ENCODE assay signal across 2 cellular contexts in the genomic region with DNA sequence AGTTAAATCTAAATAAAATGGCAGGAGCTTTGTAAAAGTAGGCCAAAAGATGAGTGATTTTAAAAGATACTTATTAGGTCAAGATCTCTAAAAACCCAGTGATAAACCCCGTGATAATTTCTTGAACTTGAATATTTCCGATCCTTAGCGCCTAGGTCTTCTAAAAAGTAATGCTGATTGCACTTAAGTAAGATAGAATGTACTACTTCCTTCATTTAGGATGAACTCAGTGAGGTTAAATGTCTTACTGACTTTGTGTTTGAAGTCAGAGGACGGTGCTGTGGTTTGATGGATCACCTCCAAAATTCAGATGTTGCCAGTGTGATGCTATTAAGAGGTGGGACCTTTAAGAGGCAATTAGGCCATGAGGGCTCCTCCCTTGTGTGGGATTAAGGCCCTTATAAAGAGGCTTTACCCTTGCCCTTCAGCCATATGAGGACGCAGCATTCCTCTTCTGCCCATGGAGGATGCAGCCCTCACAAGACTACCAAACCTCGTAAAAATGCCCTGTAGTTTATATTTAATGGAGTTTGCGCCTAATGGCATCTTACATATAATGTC.
TF ChIP-seq lines count a peak whose summit lies in the region.

No MANE protein-coding gene starts in this region.

TF ChIP-seq in GM23338, 12 proteins besides CTCF, POLR2A, EP300 and RAD21:
- no peak for TF ChIP-seq ZNF462 (CRISPR knock-in tag; IDR thresholded peaks at IDR 0.05)
- no peak for TF ChIP-seq CREB1 (CRISPR knock-in tag; IDR thresholded peaks at IDR 0.05; ENCODE audit: low read depth)
- TF ChIP-seq, protein P1, sequence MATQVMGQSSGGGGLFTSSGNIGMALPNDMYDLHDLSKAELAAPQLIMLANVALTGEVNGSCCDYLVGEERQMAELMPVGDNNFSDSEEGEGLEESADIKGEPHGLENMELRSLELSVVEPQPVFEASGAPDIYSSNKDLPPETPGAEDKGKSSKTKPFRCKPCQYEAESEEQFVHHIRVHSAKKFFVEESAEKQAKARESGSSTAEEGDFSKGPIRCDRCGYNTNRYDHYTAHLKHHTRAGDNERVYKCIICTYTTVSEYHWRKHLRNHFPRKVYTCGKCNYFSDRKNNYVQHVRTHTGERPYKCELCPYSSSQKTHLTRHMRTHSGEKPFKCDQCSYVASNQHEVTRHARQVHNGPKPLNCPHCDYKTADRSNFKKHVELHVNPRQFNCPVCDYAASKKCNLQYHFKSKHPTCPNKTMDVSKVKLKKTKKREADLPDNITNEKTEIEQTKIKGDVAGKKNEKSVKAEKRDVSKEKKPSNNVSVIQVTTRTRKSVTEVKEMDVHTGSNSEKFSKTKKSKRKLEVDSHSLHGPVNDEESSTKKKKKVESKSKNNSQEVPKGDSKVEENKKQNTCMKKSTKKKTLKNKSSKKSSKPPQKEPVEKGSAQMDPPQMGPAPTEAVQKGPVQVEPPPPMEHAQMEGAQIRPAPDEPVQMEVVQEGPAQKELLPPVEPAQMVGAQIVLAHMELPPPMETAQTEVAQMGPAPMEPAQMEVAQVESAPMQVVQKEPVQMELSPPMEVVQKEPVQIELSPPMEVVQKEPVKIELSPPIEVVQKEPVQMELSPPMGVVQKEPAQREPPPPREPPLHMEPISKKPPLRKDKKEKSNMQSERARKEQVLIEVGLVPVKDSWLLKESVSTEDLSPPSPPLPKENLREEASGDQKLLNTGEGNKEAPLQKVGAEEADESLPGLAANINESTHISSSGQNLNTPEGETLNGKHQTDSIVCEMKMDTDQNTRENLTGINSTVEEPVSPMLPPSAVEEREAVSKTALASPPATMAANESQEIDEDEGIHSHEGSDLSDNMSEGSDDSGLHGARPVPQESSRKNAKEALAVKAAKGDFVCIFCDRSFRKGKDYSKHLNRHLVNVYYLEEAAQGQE (IDR thresholded peaks at IDR 0.05; ENCODE audit: unreplicated experiment) = no peak
- no peak for TF ChIP-seq POLR2AphosphoS5 (IDR thresholded peaks at IDR 0.05; ENCODE audit: low read depth)
- no peak for TF ChIP-seq EZH2phosphoT487 (IDR thresholded peaks at IDR 0.05; ENCODE audit: unreplicated experiment)
- no peak for TF ChIP-seq ZNF114 (CRISPR knock-in tag; IDR thresholded peaks at IDR 0.05)
- TF ChIP-seq, protein P2, sequence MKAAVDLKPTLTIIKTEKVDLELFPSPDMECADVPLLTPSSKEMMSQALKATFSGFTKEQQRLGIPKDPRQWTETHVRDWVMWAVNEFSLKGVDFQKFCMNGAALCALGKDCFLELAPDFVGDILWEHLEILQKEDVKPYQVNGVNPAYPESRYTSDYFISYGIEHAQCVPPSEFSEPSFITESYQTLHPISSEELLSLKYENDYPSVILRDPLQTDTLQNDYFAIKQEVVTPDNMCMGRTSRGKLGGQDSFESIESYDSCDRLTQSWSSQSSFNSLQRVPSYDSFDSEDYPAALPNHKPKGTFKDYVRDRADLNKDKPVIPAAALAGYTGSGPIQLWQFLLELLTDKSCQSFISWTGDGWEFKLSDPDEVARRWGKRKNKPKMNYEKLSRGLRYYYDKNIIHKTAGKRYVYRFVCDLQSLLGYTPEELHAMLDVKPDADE (IDR thresholded peaks at IDR 0.05) = no peak
- TF ChIP-seq JUNB (IDR thresholded peaks at IDR 0.05; ENCODE audit: unreplicated experiment) = no peak

TF ChIP-seq in WTC11, 78 proteins besides CTCF, POLR2A, EP300 and RAD21 (continued from another document):
- TF ChIP-seq JUN (CRISPR knock-in tag; IDR thresholded peaks at IDR 0.05) = no peak
- TF ChIP-seq GRHL2 (CRISPR knock-in tag; IDR thresholded peaks at IDR 0.05; ENCODE audit: insufficient replicate concordance, severe bottlenecking) = no peak
